Comparison of ENCODE assay signal across 9 cellular contexts in the genomic region with DNA sequence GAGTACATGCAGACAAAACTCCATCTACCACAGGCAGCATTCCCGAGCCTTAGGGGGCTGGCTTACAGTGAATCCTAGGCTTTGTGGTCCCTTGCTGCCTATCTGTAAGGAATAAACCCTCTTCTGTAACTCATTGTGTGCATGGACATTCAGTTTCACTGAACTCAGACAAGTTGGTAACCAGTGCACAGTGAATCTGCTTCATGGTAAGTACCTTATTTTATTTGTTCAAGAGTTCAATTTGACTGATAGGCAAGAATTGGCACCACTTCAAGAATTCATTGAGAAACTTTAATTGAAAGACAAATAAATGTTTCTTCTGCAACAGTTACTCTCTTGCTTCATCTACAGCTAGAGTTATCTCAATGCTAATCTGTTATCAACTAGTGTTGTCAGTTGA.
"Had no signal": no experiment of that assay in that cellular context is flagged by ENCODE, and none has a peak within 500 bp of the region (broad histone marks: within the 10 kb centered on the region; RNA-seq: fewer than 3 reads in every experiment).

No MANE protein-coding gene starts in this region.

- H3K4me3 ChIP-seq: GM23248, HAP-1, K562 had no signal

- H3K27ac ChIP-seq: GM23248, HL-60 had no signal

- H3K4me1 ChIP-seq: HAP-1 had no signal

- ATAC-seq: HCT116, K562 had no signal

- H3K9ac ChIP-seq: GM23248 had no signal

- H3K36me3 ChIP-seq: HAP-1 had no signal

- H2AFZ ChIP-seq: GM23248 had no signal

- FAIRE-seq: K562 had no signal

- DNase-seq: GM23248, GOT3, H7, HFFc6, IMR-90 had no signal
